ENCODE assay signal across 8 cellular contexts in genomic region chr9:14992516-14992915, GRCh38.
DNase-seq lines count a peak whose midpoint lies in the region; ATAC-seq and TF ChIP-seq lines count a peak whose summit lies in the region.

No MANE protein-coding gene starts in this region.

- no peaks in the 10 kb centered on the region for H3K27me3 ChIP-seq in endocrine pancreas (ENCODE audit: control insufficient read depth, insufficient read depth, low read length)
- H3K27me3 ChIP-seq in thyroid gland = no peaks in the 10 kb centered on the region

- H3K36me3 ChIP-seq in endocrine pancreas (ENCODE audit: control insufficient read depth, insufficient read depth, low read length) (no peaks in the 10 kb centered on the region), thyroid gland (no peaks in the 10 kb centered on the region)

- H3K4me1 ChIP-seq in endocrine pancreas (ENCODE audit: control insufficient read depth, insufficient read depth, low read length) = no peaks in the 10 kb centered on the region
- H3K4me1 ChIP-seq in thyroid gland = peaks cover 0 to 5% of the 10 kb centered on the region in 2 donors

- no peak for ATAC-seq in GM21825 (IDR thresholded peaks at IDR 0.05; ENCODE audit: unreplicated experiment)

- H3K9me3 Mint-ChIP-seq in progenitor cell of endocrine pancreas (ENCODE audit: low read depth) = peaks cover 9% of the 10 kb centered on the region

- H3K9me3 ChIP-seq in endocrine pancreas (ENCODE audit: control insufficient read depth, low read length) (no peaks in the 10 kb centered on the region), thyroid gland (no peaks in the 10 kb centered on the region)

- peaks cover 2% of the 10 kb centered on the region for H3K36me3 Mint-ChIP-seq in progenitor cell of endocrine pancreas (ENCODE audit: insufficient read depth)

- TF ChIP-seq POLR2A in NB4 (IDR thresholded peaks at IDR 0.05; ENCODE audit: extremely low read depth, insufficient read length) = no peak
- no peak for TF ChIP-seq POLR2A in thyroid gland (IDR thresholded peaks at IDR 0.05)

- DNase-seq in DMS 273 treated with DMSO at 0.1 percent for 48 hours (lab: John Stamatoyannopoulos, UW) (peak; percentile 3), NB4 (ENCODE audit: low read depth) (peak; percentile 19), progenitor cell of endocrine pancreas (ENCODE audit: low spot score, unreplicated experiment) (no peak), mucosa of gallbladder (ENCODE audit: low spot score) (no peak), thyroid gland (no peak), NCI-H1092 treated with DMSO at 0.1 percent for 48 hours (lab: John Stamatoyannopoulos, UW) (no peak)

- H3K27me3 Mint-ChIP-seq in progenitor cell of endocrine pancreas = peaks cover 13% of the 10 kb centered on the region

- peak overlapping the region; percentile 71 for H3K27ac Mint-ChIP-seq in progenitor cell of endocrine pancreas

- H3K27ac ChIP-seq in thyroid gland = no peak overlapping the region

- intact Hi-C loops in thyroid gland (cut with DNase I) = no loop called here

- peak overlapping the region; percentile 61 for H3K4me3 ChIP-seq in NB4 (ENCODE audit: low read depth, low read length)
- peak overlapping the region; percentile 61 for H3K4me3 ChIP-seq in endocrine pancreas (ENCODE audit: control insufficient read depth, insufficient read depth, low read length)
- H3K4me3 ChIP-seq in thyroid gland (replicated peaks in 1 of 3) = peak overlapping the region in 1 of 3 donors; percentile 49

- TF ChIP-seq CTCF in NB4 (IDR thresholded peaks at IDR 0.05; ENCODE audit: low read depth, low read length) = no peak
- TF ChIP-seq CTCF in progenitor cell of endocrine pancreas (IDR thresholded peaks at IDR 0.05; ENCODE audit: unreplicated experiment) = no peak
- TF ChIP-seq CTCF in thyroid gland (IDR thresholded peaks at IDR 0.05) = no peak

- peaks cover 8% of the 10 kb centered on the region for H3K4me1 Mint-ChIP-seq in progenitor cell of endocrine pancreas (ENCODE audit: low read depth)

- peak overlapping the region; percentile 85 for H3K4me3 Mint-ChIP-seq in progenitor cell of endocrine pancreas (ENCODE audit: low read depth)

- 76 to 78% methylated on average over 5 of the region's 5 CpGs for WGBS in thyroid gland, 2 donors

- no peak overlapping the region for H3K9ac ChIP-seq in endocrine pancreas (ENCODE audit: control insufficient read depth, insufficient read depth, low read length)

Comparison
In these comparisons a context has a peak if more than half of its experiments do, and no peak if none do; other contexts are left out.
1. DNase-seq: peak in DMS 273 treated with DMSO at 0.1 percent for 48 hours (single experiment) and NB4 (single experiment); none in progenitor cell of endocrine pancreas (single experiment), mucosa of gallbladder (single experiment), thyroid gland (0 of 2) and NCI-H1092 treated with DMSO at 0.1 percent for 48 hours (single experiment).